In genomic region chr19:32287086-32287485, GRCh38 we compare ENCODE assay signal across 19 cellular contexts. TPM values are rescaled to one million over a fixed set of nuclear protein-coding genes. Genes with fewer than 3 reads are reported as not detected.
DNase-seq lines count a peak whose midpoint lies in the region; ATAC-seq and TF ChIP-seq lines count a peak whose summit lies in the region.
"Had no signal": no experiment of that assay in that cellular context is flagged by ENCODE, and none has a peak within 500 bp of the region (broad histone marks: within the 10 kb centered on the region; RNA-seq: fewer than 3 reads in every experiment).

No MANE protein-coding gene starts in this region.

- no peak overlapping the region for H3K27ac Mint-ChIP-seq in stimulated activated memory B cell treated with anti-CD40 and anti-IgM and Interleukin-4, amounts not matched to agents 10 μg/mL and 1 μg/mL and 100 μg/mL, for 72 hours
- no peak overlapping the region for H3K27ac Mint-ChIP-seq in MCF 10A (ENCODE audit: low read depth, unreplicated experiment)
- H3K27ac Mint-ChIP-seq: activated CD4-positive, alpha-beta memory T cell treated with anti-CD3 and anti-CD28 coated beads, Interleukin-2, amount 10 ng/mL, durations not matched to agents 7 days and 5 days; mesothelial cell of epicardium; natural killer cell treated with Interleukin-12 subunit alpha and Interleukin-12 subunit beta and Interleukin-15 and Interleukin-18, amount 100 ng/mL, for 72 hours; T-helper 17 cell had no signal

- no peak overlapping the region for H3K4me3 Mint-ChIP-seq in stimulated activated memory B cell treated with anti-CD40 and anti-IgM and Interleukin-4, amounts not matched to agents 10 μg/mL and 1 μg/mL and 100 μg/mL, for 72 hours
- no peak overlapping the region for H3K4me3 Mint-ChIP-seq in MCF 10A (ENCODE audit: unreplicated experiment)
- H3K4me3 Mint-ChIP-seq: activated CD4-positive, alpha-beta memory T cell treated with anti-CD3 and anti-CD28 coated beads, Interleukin-2, amount 10 ng/mL, durations not matched to agents 7 days and 5 days; mesothelial cell of epicardium; natural killer cell treated with Interleukin-12 subunit alpha and Interleukin-12 subunit beta and Interleukin-15 and Interleukin-18, amount 100 ng/mL, for 72 hours; T-helper 17 cell had no signal

- H3K27me3 Mint-ChIP-seq in stimulated activated memory B cell treated with anti-CD40 and anti-IgM and Interleukin-4, amounts not matched to agents 10 μg/mL and 1 μg/mL and 100 μg/mL, for 72 hours = peaks cover 42% of the 10 kb centered on the region
- H3K27me3 Mint-ChIP-seq in MCF 10A (ENCODE audit: insufficient read depth, unreplicated experiment) = no peaks in the 10 kb centered on the region
- H3K27me3 Mint-ChIP-seq: activated CD4-positive, alpha-beta memory T cell treated with anti-CD3 and anti-CD28 coated beads, Interleukin-2, amount 10 ng/mL, durations not matched to agents 7 days and 5 days had no signal

- peak; percentile 5 for DNase-seq in NOMO-1 treated with DMSO at 0.1 percent for 48 hours (lab: John Stamatoyannopoulos, UW; ENCODE audit: unreplicated experiment)
- no peak for DNase-seq in NOMO-1 treated with dmso at 0.1 percent for 144 hours (lab: John Stamatoyannopoulos, UW; ENCODE audit: unreplicated experiment)
- DNase-seq in SJCRH30 = peak; percentile 17 to 27
- DNase-seq in left ventricle myocardium inferior = no peak
- DNase-seq in hypothalamus (lab: John Stamatoyannopoulos, UW) = no peak
- no peak for DNase-seq in MCF 10A (ENCODE audit: unreplicated experiment)
- DNase-seq in foreskin fibroblast = no peak
- DNase-seq: activated naive CD4-positive, alpha-beta T cell treated with Interleukin-2 at 50 U/mL for 16 hours; activated T-cell treated with anti-CD3 and anti-CD28 coated beads, Interleukin-2, amount 50 U/mL, for 1 hour; DMS 273 treated with DMSO at 0.1 percent for 48 hours; NCI-H1092; NCI-H2081 treated with DMSO at 0.1 percent for 48 hours; T-helper 17 cell had no signal

- ATAC-seq in stimulated activated memory B cell treated with anti-CD40 and anti-IgM and Interleukin-4, amounts not matched to agents 10 μg/mL and 1 μg/mL and 100 μg/mL, for 72 hours = peak; percentile 75
- ATAC-seq: natural killer cell treated with Interleukin-12 subunit alpha and Interleukin-12 subunit beta and Interleukin-15 and Interleukin-18, amount 100 ng/mL, for 72 hours; T-helper 17 cell had no signal

- no peak for TF ChIP-seq CTCF in left ventricle myocardium inferior (IDR thresholded peaks at IDR 0.05; ENCODE audit: borderline replicate concordance)
- no peak for TF ChIP-seq CTCF in MCF 10A (IDR thresholded peaks at IDR 0.05; ENCODE audit: unreplicated experiment)
- TF ChIP-seq CTCF in foreskin fibroblast (IDR thresholded peaks at IDR 0.05; ENCODE audit: low read depth, low read length) = no peak

- BruUV-seq in MCF 10A (replicated peaks; lab: Mats Ljungman, UMichigan) = no TSS peak

- H3K4me3 ChIP-seq in SJCRH30 (peak overlapping the region; percentile 33), left ventricle myocardium inferior (peak overlapping the region; percentile 19), foreskin fibroblast (ENCODE audit: low read depth in 1 of 2, low read length in 2 of 2) (no peak overlapping the region)
- H3K4me3 ChIP-seq: suprapubic skin had no signal

- H3K36me3 ChIP-seq in SJCRH30 (no peaks in the 10 kb centered on the region), left ventricle myocardium inferior (no peaks in the 10 kb centered on the region)
- H3K36me3 ChIP-seq: suprapubic skin had no signal

- H3K27me3 ChIP-seq in SJCRH30 (no peaks in the 10 kb centered on the region), left ventricle myocardium inferior (ENCODE audit: low read depth) (peaks cover 56% of the 10 kb centered on the region)

- CTCF ChIA-PET in MCF 10A (lab: Yijun Ruan, JAX) = no interaction called here

- peaks cover 8% of the 10 kb centered on the region for H3K4me1 Mint-ChIP-seq in stimulated activated memory B cell treated with anti-CD40 and anti-IgM and Interleukin-4, amounts not matched to agents 10 μg/mL and 1 μg/mL and 100 μg/mL, for 72 hours
- H3K4me1 Mint-ChIP-seq in MCF 10A (ENCODE audit: insufficient read depth, unreplicated experiment) = no peaks in the 10 kb centered on the region
- H3K4me1 Mint-ChIP-seq: activated CD4-positive, alpha-beta memory T cell treated with anti-CD3 and anti-CD28 coated beads, Interleukin-2, amount 10 ng/mL, durations not matched to agents 7 days and 5 days had no signal

- H3K27ac ChIP-seq in SJCRH30 (no peak overlapping the region; the same call in 1 of the 2 replicates), left ventricle myocardium inferior (replicated peaks) (peak overlapping the region; percentile 67)
- H3K27ac ChIP-seq: C4-2B, suprapubic skin had no signal

- H3K9me3 ChIP-seq in SJCRH30 (replicated peaks) (no peaks in the 10 kb centered on the region), left ventricle myocardium inferior (replicated peaks) (no peaks in the 10 kb centered on the region)
- H3K9me3 ChIP-seq: suprapubic skin had no signal

- POLR2A ChIA-PET in MCF 10A (lab: Yijun Ruan, JAX) = interaction anchor here (0.6 kb wide), 1 partner anchor 13 kb away, joined by 3 read pairs; no protein-coding TSS in a partner anchor

- peaks cover 5% of the 10 kb centered on the region for H3K9me3 Mint-ChIP-seq in stimulated activated memory B cell treated with anti-CD40 and anti-IgM and Interleukin-4, amounts not matched to agents 10 μg/mL and 1 μg/mL and 100 μg/mL, for 72 hours
- H3K9me3 Mint-ChIP-seq in MCF 10A (ENCODE audit: unreplicated experiment) = peaks cover 35% of the 10 kb centered on the region
- H3K9me3 Mint-ChIP-seq: activated CD4-positive, alpha-beta memory T cell treated with anti-CD3 and anti-CD28 coated beads, Interleukin-2, amount 10 ng/mL, durations not matched to agents 7 days and 5 days; mesothelial cell of epicardium; natural killer cell treated with Interleukin-12 subunit alpha and Interleukin-12 subunit beta and Interleukin-15 and Interleukin-18, amount 100 ng/mL, for 72 hours had no signal

- H3K4me1 ChIP-seq in SJCRH30 (peaks cover 10% of the 10 kb centered on the region; the same call in 1 of the 2 replicates), left ventricle myocardium inferior (peaks cover 8% of the 10 kb centered on the region)

- no peaks in the 10 kb centered on the region for H3K36me3 Mint-ChIP-seq in stimulated activated memory B cell treated with anti-CD40 and anti-IgM and Interleukin-4, amounts not matched to agents 10 μg/mL and 1 μg/mL and 100 μg/mL, for 72 hours
- H3K36me3 Mint-ChIP-seq in MCF 10A (ENCODE audit: insufficient read depth, unreplicated experiment) = peaks cover 6% of the 10 kb centered on the region
- H3K36me3 Mint-ChIP-seq: mesothelial cell of epicardium; natural killer cell treated with Interleukin-12 subunit alpha and Interleukin-12 subunit beta and Interleukin-15 and Interleukin-18, amount 100 ng/mL, for 72 hours had no signal

- intact Hi-C loops in left ventricle myocardium inferior (cut with micrococcal nuclease) (no loop called here), MCF 10A (cut with micrococcal nuclease) (no loop called here)

RNA-seq across cellular contexts. Expression of gene ZNF507, which starts 58.3 kb away (rescaled TPM):
- total RNA-seq in SJCRH30 (2014; rRNA removed; shearing (Covaris generic)) = 19.2 and 22.5 TPM in 2 replicates
- total RNA-seq in left ventricle myocardium inferior (17.7 TPM), MCF 10A (2022) (22.8 and 23.4 TPM in 2 replicates)

Comparison
In these comparisons a context has a peak if more than half of its experiments do, and no peak if none do; other contexts are left out.
1. DNase-seq: peak in NOMO-1 treated with DMSO at 0.1 percent for 48 hours (single experiment) and SJCRH30 (2 of 2); none in NOMO-1 treated with dmso at 0.1 percent for 144 hours (single experiment), left ventricle myocardium inferior (single experiment), hypothalamus (0 of 51), MCF 10A (single experiment) and foreskin fibroblast (0 of 2).
2. H3K4me3 ChIP-seq: peak in SJCRH30 (single experiment) and left ventricle myocardium inferior (single experiment); none in foreskin fibroblast (0 of 2).